Comparison of ENCODE assay signal across 1 cellular context in genomic region chr9:114372971-114373591, GRCh38.
A peak's percentile ranks its signal among the peaks of the same experiment; 100 is the strongest.
TF ChIP-seq lines count a peak whose summit lies in the region.

No MANE protein-coding gene starts in this region.

TF ChIP-seq in K562, 482 proteins besides CTCF, POLR2A, EP300 and RAD21 (continued from another document):
- TF ChIP-seq E2F5 (CRISPR knock-in tag; IDR thresholded peaks at IDR 0.05) (no peak), ZNF41 (CRISPR knock-in tag; conservative IDR thresholded peaks at IDR 0.05) (no peak), MCM2 (IDR thresholded peaks at IDR 0.05; ENCODE audit: low read depth) (no peak), ZZZ3 (IDR thresholded peaks at IDR 0.05) (no peak), ZNF609 (CRISPR knock-in tag; IDR thresholded peaks at IDR 0.05; ENCODE audit: borderline replicate concordance) (no peak), SAP30 (IDR thresholded peaks at IDR 0.05; ENCODE audit: borderline replicate concordance, insufficient read depth, low read depth, low read length, poor library complexity, severe bottlenecking) (no peak), XRCC4 (IDR thresholded peaks at IDR 0.05; ENCODE audit: extremely low read depth, insufficient read depth, insufficient read length) (no peak), ZNF589 (CRISPR knock-in tag; IDR thresholded peaks at IDR 0.05; ENCODE audit: low read depth) (no peak), ZNF384 (IDR thresholded peaks at IDR 0.05; ENCODE audit: low read depth, low read length) (no peak), AFF1 (IDR thresholded peaks at IDR 0.05; ENCODE audit: low read depth in 1 of 2, partially characterized antibody in 2 of 2) (no peak), CEBPZ (IDR thresholded peaks at IDR 0.05; ENCODE audit: borderline replicate concordance, low read depth, low read length) (no peak), RREB1 (CRISPR knock-in tag; IDR thresholded peaks at IDR 0.05) (no peak), ZBTB11 (CRISPR knock-in tag; IDR thresholded peaks at IDR 0.05) (peak in 1 of 3 experiments; percentile 68; a peak in 2 of 6 replicates), ZNF280A (IDR thresholded peaks at IDR 0.05; ENCODE audit: low read depth, partially characterized antibody) (no peak), KLF16 (IDR thresholded peaks at IDR 0.05) (no peak), CBFA2T2 (conservative IDR thresholded peaks at IDR 0.05) (no peak), GABPA (tag; conservative IDR thresholded peaks at IDR 0.05; ENCODE audit: low read depth) (peak; percentile 60), CBFA2T3 (IDR thresholded peaks at IDR 0.05) (no peak), RNF2 (IDR thresholded peaks at IDR 0.05) (no peak), ATF6 (CRISPR knock-in tag; IDR thresholded peaks at IDR 0.05) (no peak), ZFX (CRISPR knock-in tag; IDR thresholded peaks at IDR 0.05) (no peak)
